10 cellular contexts compared by ENCODE assay signal in the genomic region with DNA sequence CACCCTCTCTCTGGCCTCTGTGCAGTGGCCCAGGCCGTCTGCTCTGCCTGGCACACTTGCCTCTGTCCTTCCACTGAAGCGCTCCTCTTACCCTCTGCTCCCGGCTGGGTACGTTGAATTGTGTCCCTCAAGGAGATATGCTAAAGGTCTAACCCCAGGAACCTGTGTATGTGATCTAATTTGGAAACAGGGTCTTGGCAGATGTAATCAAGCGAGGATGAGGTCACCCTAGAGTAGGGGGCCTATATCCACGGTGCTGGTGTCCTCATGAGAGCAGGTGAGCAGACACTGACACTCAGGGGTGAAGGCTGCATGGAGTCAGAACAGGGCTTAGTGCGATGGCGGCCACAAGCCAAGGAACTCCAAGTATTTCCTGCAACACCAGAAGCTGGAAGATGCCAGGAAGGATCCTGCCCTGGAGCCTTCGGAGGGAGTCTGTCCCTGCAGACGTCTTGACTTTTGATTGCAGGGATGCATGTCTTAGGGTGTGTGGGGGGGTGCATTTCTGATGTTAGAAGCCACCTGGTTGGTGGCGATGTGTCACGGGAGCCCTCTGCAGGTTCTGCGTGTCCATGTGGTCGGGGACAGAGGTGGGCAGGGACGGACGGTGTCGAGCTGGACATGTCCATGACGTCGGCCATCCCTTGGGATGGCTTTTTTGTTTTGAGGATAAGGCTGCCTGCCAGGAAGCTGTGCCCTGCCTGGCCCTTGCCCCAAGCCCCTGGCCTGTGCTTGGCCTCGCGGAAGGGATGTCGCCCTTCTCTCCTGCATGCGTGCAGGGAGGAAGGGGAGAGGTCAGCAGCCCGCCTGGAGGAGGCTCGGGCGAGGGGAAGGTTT.
DNase-seq lines count a peak whose midpoint lies in the region; ATAC-seq, FAIRE-seq and TF ChIP-seq lines count a peak whose summit lies in the region.
"Had no signal": no experiment of that assay in that cellular context is flagged by ENCODE, and none has a peak within 500 bp of the region (broad histone marks: within the 10 kb centered on the region; RNA-seq: fewer than 3 reads in every experiment).

No MANE protein-coding gene starts in this region.

- H3K79me2 ChIP-seq in mesendoderm (ENCODE audit: control insufficient read depth, insufficient read depth, low read length): no peaks in the 10 kb centered on the region

- peaks cover 8 to 11% of the 10 kb centered on the region in 2 donors for H3K4me1 Mint-ChIP-seq in natural killer cell treated with Interleukin-12 subunit alpha and Interleukin-12 subunit beta and Interleukin-15 and Interleukin-18, amount 100 ng/mL, for 72 hours (ENCODE audit: low read depth in 2 of 2)
- H3K4me1 Mint-ChIP-seq in natural killer cell: peaks cover 5 to 8% of the 10 kb centered on the region in 2 donors

- no CpG with 5 or more reads among the region's 26 CpGs for WGBS in mesendoderm (ENCODE audit: extremely low coverage, insufficient coverage, low lambda C conversion rate)

- no peak overlapping the region for H3K27ac Mint-ChIP-seq in natural killer cell treated with Interleukin-12 subunit alpha and Interleukin-12 subunit beta and Interleukin-15 and Interleukin-18, amount 100 ng/mL, for 72 hours
- H3K27ac Mint-ChIP-seq in natural killer cell: no peak overlapping the region

- intact Hi-C loops in natural killer cell (cut with micrococcal nuclease): no loop called here

- H3K27me3 Mint-ChIP-seq in natural killer cell treated with Interleukin-12 subunit alpha and Interleukin-12 subunit beta and Interleukin-15 and Interleukin-18, amount 100 ng/mL, for 72 hours: peaks cover 8 to 19% of the 10 kb centered on the region in 2 donors
- H3K27me3 Mint-ChIP-seq in natural killer cell (ENCODE audit: low read depth in 2 of 2): peaks cover 16 to 18% of the 10 kb centered on the region in 2 donors

- H4K5ac ChIP-seq in mesendoderm (ENCODE audit: low read length): no peak overlapping the region

- H3K4me3 ChIP-seq in coronary artery (peak overlapping the region; percentile 54), mesendoderm (ENCODE audit: low read length) (no peak overlapping the region)

- no peak overlapping the region for H3K23ac ChIP-seq in mesendoderm (ENCODE audit: low read length)

- no peak overlapping the region for H2AK5ac ChIP-seq in mesendoderm (ENCODE audit: low read length)

- DNase-seq in natural killer cell treated with Interleukin-12 subunit alpha and Interleukin-12 subunit beta and Interleukin-15 and Interleukin-18, amount 100 ng/mL, for 72 hours (ENCODE audit: low spot score): no peak
- DNase-seq in natural killer cell: no peak
- DNase-seq in coronary artery (ENCODE audit: low spot score): no peak
- peak; percentile 26 for DNase-seq in mesendoderm
- DNase-seq in NCI-H226: no peak
- no peak for DNase-seq in GM10266 (ENCODE audit: extremely low spot score)
- no peak for DNase-seq in D721Med (ENCODE audit: insufficient read length, low spot score)
- DNase-seq: kidney glomerular epithelial cell; stimulated activated naive CD4-positive, alpha-beta T cell had no signal

- no peak overlapping the region for H3K56ac ChIP-seq in mesendoderm (ENCODE audit: low read length)

- no peak overlapping the region for H3K4ac ChIP-seq in mesendoderm (ENCODE audit: low read depth, low read length)

- H3K4me1 ChIP-seq in mesendoderm (ENCODE audit: control insufficient read depth, low read depth, low read length): no peaks in the 10 kb centered on the region

- no peak overlapping the region for H3K4me2 ChIP-seq in mesendoderm (ENCODE audit: low read length)

- no peak overlapping the region for H3K9ac ChIP-seq in mesendoderm (ENCODE audit: low read length)

- H3K27me3 ChIP-seq in mesendoderm (ENCODE audit: insufficient read depth, low read length, poor library complexity): no peaks in the 10 kb centered on the region

- H3K36me3 Mint-ChIP-seq in natural killer cell treated with Interleukin-12 subunit alpha and Interleukin-12 subunit beta and Interleukin-15 and Interleukin-18, amount 100 ng/mL, for 72 hours: no peaks in the 10 kb centered on the region
- H3K36me3 Mint-ChIP-seq in natural killer cell: no peaks in the 10 kb centered on the region

- peak overlapping the region; percentile 6 for H3K4me3 Mint-ChIP-seq in natural killer cell treated with Interleukin-12 subunit alpha and Interleukin-12 subunit beta and Interleukin-15 and Interleukin-18, amount 100 ng/mL, for 72 hours
- no peak overlapping the region for H3K4me3 Mint-ChIP-seq in natural killer cell

- no peaks in the 10 kb centered on the region for H3K9me3 Mint-ChIP-seq in natural killer cell treated with Interleukin-12 subunit alpha and Interleukin-12 subunit beta and Interleukin-15 and Interleukin-18, amount 100 ng/mL, for 72 hours
- no peaks in the 10 kb centered on the region for H3K9me3 Mint-ChIP-seq in natural killer cell

- no peak overlapping the region for H4K8ac ChIP-seq in mesendoderm (ENCODE audit: low read depth, low read length)

- no peak for TF ChIP-seq CTCF in natural killer cell (IDR thresholded peaks at IDR 0.05)
- TF ChIP-seq CTCF in coronary artery (IDR thresholded peaks at IDR 0.05): no peak
- no peak for TF ChIP-seq CTCF in GM10266 (IDR thresholded peaks at IDR 0.05; ENCODE audit: control insufficient read depth, insufficient read depth, low read depth, missing control alignments)
- no peak for TF ChIP-seq CTCF in D721Med (IDR thresholded peaks at IDR 0.05; ENCODE audit: insufficient read depth, missing control alignments)

- H2BK120ac ChIP-seq in mesendoderm (ENCODE audit: low read depth, low read length): no peak overlapping the region

- H3K36me3 ChIP-seq in mesendoderm (ENCODE audit: control insufficient read depth, insufficient read depth, low read length): no peaks in the 10 kb centered on the region

- no peak overlapping the region for H2BK15ac ChIP-seq in mesendoderm (replicated peaks; ENCODE audit: low read depth)

- H3K27ac ChIP-seq in coronary artery (peak overlapping the region; percentile 74 to 91), mesendoderm (ENCODE audit: low read depth, low read length) (no peak overlapping the region)

- H3K18ac ChIP-seq in mesendoderm (ENCODE audit: low read length): no peak overlapping the region

- no peak for FAIRE-seq in D721Med (lab: Jason Lieb, UNC)

- H2BK5ac ChIP-seq in mesendoderm (ENCODE audit: low read length): no peak overlapping the region

- ATAC-seq in natural killer cell treated with Interleukin-12 subunit alpha and Interleukin-12 subunit beta and Interleukin-15 and Interleukin-18, amount 100 ng/mL, for 72 hours: no peak
- ATAC-seq in natural killer cell (no peak), GM21515 (IDR thresholded peaks at IDR 0.05; ENCODE audit: unreplicated experiment) (no peak)

- H3K79me1 ChIP-seq in mesendoderm (ENCODE audit: low read length): peaks cover 2% of the 10 kb centered on the region
